In the genomic region with DNA sequence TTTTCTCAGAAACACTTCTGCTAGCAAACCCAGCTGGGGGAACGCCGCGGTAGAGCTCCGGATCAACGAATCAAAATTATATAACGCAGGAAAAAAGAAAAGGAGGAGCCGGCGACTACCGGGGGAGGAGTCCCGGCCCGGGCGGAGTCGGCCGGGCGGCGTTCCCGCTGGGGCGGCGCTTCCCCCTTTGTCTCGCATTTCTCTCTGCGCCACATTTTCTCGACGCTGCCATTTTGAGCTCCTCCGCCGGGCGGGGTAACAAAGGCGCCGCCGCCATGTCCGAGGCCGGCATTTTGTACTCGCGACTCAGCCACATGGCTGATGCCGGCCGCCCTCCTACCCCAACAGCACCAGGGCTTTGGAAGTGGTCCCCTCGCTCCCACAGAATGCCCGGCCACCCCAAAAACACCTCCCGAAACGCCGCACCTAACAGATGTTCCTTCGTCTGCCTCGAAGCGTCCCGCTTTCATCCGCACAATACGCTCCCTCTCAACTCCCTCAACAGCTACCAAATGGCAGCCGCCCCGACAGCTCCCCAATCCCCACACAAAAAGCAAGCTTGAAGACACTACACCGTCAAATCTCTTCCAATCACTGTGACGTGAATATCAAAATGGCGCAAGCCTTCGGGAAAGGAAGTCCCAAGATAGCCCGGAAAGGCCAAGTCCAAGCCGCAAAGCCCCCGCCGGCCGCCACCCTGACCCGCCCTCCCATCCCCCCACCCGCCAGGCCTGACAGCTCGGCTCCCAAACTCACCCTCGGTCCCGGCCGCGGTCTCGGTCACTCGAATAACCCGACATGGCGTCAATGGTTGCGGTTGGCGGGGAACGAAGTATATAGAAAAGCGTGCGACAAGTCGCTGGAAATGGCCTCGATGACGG, we compare ENCODE assay signal across 8 cellular contexts. TPM values are rescaled to one million over a fixed set of nuclear protein-coding genes. Genes with fewer than 3 reads are reported as not detected.
DNase-seq lines count a peak whose midpoint lies in the region; ATAC-seq and TF ChIP-seq lines count a peak whose summit lies in the region.

No MANE protein-coding gene starts in this region.

- TF ChIP-seq CTCF in GM23338 (conservative IDR thresholded peaks at IDR 0.05; ENCODE audit: low read depth in 2 of 2): no peak
- TF ChIP-seq CTCF in ascending aorta (IDR thresholded peaks at IDR 0.05): no peak

- H3K27me3 Mint-ChIP-seq in GM23338 (ENCODE audit: insufficient read depth, low read depth, poor library complexity): peaks cover 22% of the 10 kb centered on the region
- H3K27me3 Mint-ChIP-seq in T-helper 2 cell treated with Interferon-gamma antibody and Interleukin-4, amounts not matched to agents 5 μg/mL and 100 μg/mL, for 36 hours (ENCODE audit: low read depth): peaks cover 8% of the 10 kb centered on the region

- intact Hi-C loops in ascending aorta (cut with DNase I) (loop anchor here (1.0 to 10.0 kb wide), 6 partner anchors 8 to 733 kb away; partner anchors contain the start of genes CCDC47, FTSJ3, POLG2 and PSMC5), right cardiac atrium (cut with DNase I) (loop anchor here in 1 of 4 donors (5.0 kb wide), 1 partner anchor 142 kb away; no protein-coding TSS in a partner anchor)

- H3K27me3 ChIP-seq in GM23338 (ENCODE audit: insufficient read depth) (no peaks in the 10 kb centered on the region), ascending aorta (no peaks in the 10 kb centered on the region), right cardiac atrium (ENCODE audit: control insufficient read depth, insufficient read depth) (no peaks in the 10 kb centered on the region)

- peaks cover 93% of the 10 kb centered on the region for H3K79me2 ChIP-seq in GM23338 (replicated peaks; ENCODE audit: insufficient read depth)

- ATAC-seq in GM23338: peak; percentile 43
- peak; percentile 72 to 82 for ATAC-seq in right cardiac atrium

- H3K9me3 Mint-ChIP-seq in GM23338: peaks cover 4% of the 10 kb centered on the region; the same call in 1 of the 3 replicates
- no peaks in the 10 kb centered on the region for H3K9me3 Mint-ChIP-seq in T-helper 2 cell treated with Interferon-gamma antibody and Interleukin-4, amounts not matched to agents 5 μg/mL and 100 μg/mL, for 36 hours

- WGBS in right cardiac atrium: under 1% methylated on average over 76 of the region's 76 CpGs

- H3K9me3 ChIP-seq in ascending aorta (no peaks in the 10 kb centered on the region), right cardiac atrium (ENCODE audit: control insufficient read depth, low read length) (no peaks in the 10 kb centered on the region)

- H3K36me3 ChIP-seq in GM23338 (ENCODE audit: insufficient read depth) (peaks cover 56% of the 10 kb centered on the region), ascending aorta (peaks cover 50 to 59% of the 10 kb centered on the region in 2 donors)

- peaks cover 13% of the 10 kb centered on the region for H3K4me1 ChIP-seq in GM23338 (ENCODE audit: insufficient read depth)
- H3K4me1 ChIP-seq in ascending aorta: peaks cover 13 to 47% of the 10 kb centered on the region in 2 donors
- peaks cover 2% of the 10 kb centered on the region for H3K4me1 ChIP-seq in right cardiac atrium (ENCODE audit: control insufficient read depth, insufficient read depth, low read length)

- H3K36me3 Mint-ChIP-seq in GM23338 (ENCODE audit: low read depth): peaks cover 86% of the 10 kb centered on the region
- peaks cover 70% of the 10 kb centered on the region for H3K36me3 Mint-ChIP-seq in T-helper 2 cell treated with Interferon-gamma antibody and Interleukin-4, amounts not matched to agents 5 μg/mL and 100 μg/mL, for 36 hours (ENCODE audit: low read depth)

- H3F3A ChIP-seq in GM23338 (replicated peaks; ENCODE audit: low read depth): peaks cover 37% of the 10 kb centered on the region

- H4K20me1 ChIP-seq in GM23338 (replicated peaks; ENCODE audit: insufficient read depth): peaks cover 56% of the 10 kb centered on the region

- H3K9me2 ChIP-seq in GM23338 (ENCODE audit: insufficient read depth): no peaks in the 10 kb centered on the region

- DNase-seq in CD1c-positive myeloid dendritic cell (ENCODE audit: extremely low spot score) (peak; percentile 95), GM23338 (ENCODE audit: low spot score) (peak; percentile 84), NCI-H1694 treated with DMSO at 0.1 percent for 48 hours (lab: John Stamatoyannopoulos, UW) (peak; percentile 77), ascending aorta (ENCODE audit: low spot score in 2 of 2) (peak; percentile 50 to 94), right cardiac atrium (peak; percentile 90 to 97 (median 97)), pulmonary artery endothelial cell (ENCODE audit: low read depth, low spot score) (peak; percentile 36), ureter (ENCODE audit: low spot score) (peak; percentile 94)
- peak; percentile 79 for DNase-seq in T-helper 2 cell treated with Interferon-gamma antibody and Interleukin-4, amounts not matched to agents 5 μg/mL and 100 μg/mL, for 36 hours (ENCODE audit: low spot score)

- H3K4me2 ChIP-seq in GM23338: peak overlapping the region; percentile 91

- H3K4me3 Mint-ChIP-seq in GM23338: peak overlapping the region; percentile 99
- peak overlapping the region; percentile 96 for H3K4me3 Mint-ChIP-seq in T-helper 2 cell treated with Interferon-gamma antibody and Interleukin-4, amounts not matched to agents 5 μg/mL and 100 μg/mL, for 36 hours

- peaks cover 56% of the 10 kb centered on the region for H3K4me1 Mint-ChIP-seq in GM23338
- peaks cover 49% of the 10 kb centered on the region for H3K4me1 Mint-ChIP-seq in T-helper 2 cell treated with Interferon-gamma antibody and Interleukin-4, amounts not matched to agents 5 μg/mL and 100 μg/mL, for 36 hours (ENCODE audit: low read depth)

- no peak overlapping the region for H2AFZ ChIP-seq in GM23338

- H3K4me3 ChIP-seq in GM23338 (peak overlapping the region; percentile 100), ascending aorta (peak overlapping the region; percentile 91 to 99), right cardiac atrium (ENCODE audit: low read length) (peak overlapping the region; percentile 95)

- H3K27ac ChIP-seq in GM23338 (ENCODE audit: low read depth): peak overlapping the region; percentile 99
- peak overlapping the region; percentile 99 to 100 for H3K27ac ChIP-seq in ascending aorta
- H3K27ac ChIP-seq in right cardiac atrium (ENCODE audit: low read length): peak overlapping the region; percentile 100

- peak overlapping the region; percentile 100 for H3K27ac Mint-ChIP-seq in GM23338
- peak overlapping the region; percentile 99 for H3K27ac Mint-ChIP-seq in T-helper 2 cell treated with Interferon-gamma antibody and Interleukin-4, amounts not matched to agents 5 μg/mL and 100 μg/mL, for 36 hours

TF ChIP-seq in GM23338, 12 proteins besides CTCF, POLR2A, EP300 and RAD21:
- TF ChIP-seq, protein P1, sequence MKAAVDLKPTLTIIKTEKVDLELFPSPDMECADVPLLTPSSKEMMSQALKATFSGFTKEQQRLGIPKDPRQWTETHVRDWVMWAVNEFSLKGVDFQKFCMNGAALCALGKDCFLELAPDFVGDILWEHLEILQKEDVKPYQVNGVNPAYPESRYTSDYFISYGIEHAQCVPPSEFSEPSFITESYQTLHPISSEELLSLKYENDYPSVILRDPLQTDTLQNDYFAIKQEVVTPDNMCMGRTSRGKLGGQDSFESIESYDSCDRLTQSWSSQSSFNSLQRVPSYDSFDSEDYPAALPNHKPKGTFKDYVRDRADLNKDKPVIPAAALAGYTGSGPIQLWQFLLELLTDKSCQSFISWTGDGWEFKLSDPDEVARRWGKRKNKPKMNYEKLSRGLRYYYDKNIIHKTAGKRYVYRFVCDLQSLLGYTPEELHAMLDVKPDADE (IDR thresholded peaks at IDR 0.05): no peak
- TF ChIP-seq POLR2AphosphoS5 (IDR thresholded peaks at IDR 0.05; ENCODE audit: low read depth): 0 out of 2 replicates have a peak, but pooled peaks have one; percentile 53

RNA-seq across cellular contexts. Expression of gene DDX5, which starts 0.5 kb away (rescaled TPM):
- total RNA-seq in GM23338 (2014; rRNA removed; shearing (Covaris generic)): 399 and 400 TPM in 2 replicates
- polyA plus RNA-seq in GM23338 (2016; fragmentation: Nextera tagmentation; extraction: Ambion mirVana) (367 and 447 TPM in 2 replicates), right cardiac atrium (312 TPM)
- total RNA-seq in ascending aorta (564 TPM), right cardiac atrium (100 to 1,000 TPM; 366 to 573 (median 420) TPM), pulmonary artery endothelial cell (382 and 393 TPM in 2 replicates), ureter (1,008 TPM)

RNA-seq across cellular contexts. Expression of gene CEP95, which starts 1.2 kb away (rescaled TPM):
- total RNA-seq in GM23338 (2014; rRNA removed; shearing (Covaris generic)): 41.1 and 81.1 TPM in 2 replicates
- polyA plus RNA-seq in GM23338 (2016; fragmentation: Nextera tagmentation; extraction: Ambion mirVana) (38.9 and 45.4 TPM in 2 replicates), right cardiac atrium (15.6 TPM)
- total RNA-seq in ascending aorta (6.9 TPM), right cardiac atrium (10 to 100 TPM; 16.3 to 23.3 (median 19.4) TPM), pulmonary artery endothelial cell (13.6 and 15.7 TPM in 2 replicates), ureter (71.6 TPM)

RNA-seq across cellular contexts. Expression of gene POLG2, which starts 8.7 kb away (rescaled TPM):
- 19.8 and 20.2 TPM in 2 replicates for total RNA-seq in GM23338 (2014; rRNA removed; shearing (Covaris generic))
- 27.7 and 28.0 TPM in 2 replicates for polyA plus RNA-seq in GM23338 (2016; fragmentation: Nextera tagmentation; extraction: Ambion mirVana)
- total RNA-seq in ascending aorta: 1.5 TPM
- 1 to 10 TPM; 7.2 to 9.0 (median 8.2) TPM for total RNA-seq in right cardiac atrium
- polyA plus RNA-seq in right cardiac atrium: 5.4 TPM
- 6.3 and 11.4 TPM in 2 replicates for total RNA-seq in pulmonary artery endothelial cell
- total RNA-seq in ureter: 27.6 TPM

RNA-seq across cellular contexts. Expression of gene MILR1, which starts 56.6 kb away (rescaled TPM):
- not detected in 2 replicates for total RNA-seq in GM23338 (2014; rRNA removed; shearing (Covaris generic))
- polyA plus RNA-seq in GM23338 (2016; fragmentation: Nextera tagmentation; extraction: Ambion mirVana): 0.39 TPM in 1 of 2 replicates, not detected in the other
- 6.2 TPM for total RNA-seq in ascending aorta
- total RNA-seq in right cardiac atrium: 1 to 10 TPM; 1.9 to 6.6 (median 5.3) TPM
- 2.5 TPM for polyA plus RNA-seq in right cardiac atrium
- 3.3 and 4.6 TPM in 2 replicates for total RNA-seq in pulmonary artery endothelial cell
- 11.0 TPM for total RNA-seq in ureter

Comparison
In these comparisons a context has a peak if more than half of its experiments do, and no peak if none do; other contexts are left out.
1. Peak in every context shown above with its lines: DNase-seq, ATAC-seq, H3K4me3 ChIP-seq and H3K27ac ChIP-seq.
2. DNase-seq: peak in every context shown above with its lines; median percentile 97 in right cardiac atrium; 95 in CD1c-positive myeloid dendritic cell; 94 in ureter; 84 in GM23338; 79 in T-helper 2 cell treated with Interferon-gamma antibody and Interleukin-4, amounts not matched to agents 5 μg/mL and 100 μg/mL, for 36 hours; 77 in NCI-H1694 treated with DMSO at 0.1 percent for 48 hours; 72 in ascending aorta; 36 in pulmonary artery endothelial cell.